In genomic region chr19:49817964-49818690, GRCh38 we compare ENCODE assay signal across 8 cellular contexts. TPM values are rescaled to one million over a fixed set of nuclear protein-coding genes. Genes with fewer than 3 reads are reported as not detected.
DNase-seq lines count a peak whose midpoint lies in the region; ATAC-seq and TF ChIP-seq lines count a peak whose summit lies in the region.

TSS of gene MED25 (plus strand) at chr19:49818289. CDS start at chr19:49818342, 53 bp downstream.

- H3K4me1 ChIP-seq in colonic mucosa: no peaks in the 10 kb centered on the region

- H3K36me3 ChIP-seq in colonic mucosa: no peaks in the 10 kb centered on the region

- TF ChIP-seq CTCF in colonic mucosa (IDR thresholded peaks at IDR 0.05): no peak

- peak within 1 kb of the TSS; percentile 63 for H3K4me3 ChIP-seq in colonic mucosa

- DNase-seq in Ammon's horn (ENCODE audit: low spot score) (peak; percentile 91), NCI-H446 treated with DMSO at 0.1 percent for 48 hours (lab: John Stamatoyannopoulos, UW) (peak; percentile 67), colonic mucosa (peak; percentile 88)
- peak; percentile 90 for DNase-seq in activated CD4-positive, alpha-beta T cell treated with anti-CD3 and anti-CD28 coated beads for 48 hours
- DNase-seq in stimulated activated CD4-positive, alpha-beta T cell treated with anti-CD3 and anti-CD28 coated beads, Interleukin-1b, Interleukin-23, amount 100 ng/mL, for 4 hours (ENCODE audit: low read depth in 2 of 2): peak; percentile 74 to 79

- intact Hi-C loops in colonic mucosa (cut with DNase I): loop anchor here (10.0 kb wide), 1 partner anchor 47 kb away; the partner anchor contains the start of gene PNKP

- H3K9me3 ChIP-seq in colonic mucosa: no peaks in the 10 kb centered on the region

- peak within 1 kb of the TSS; percentile 86 to 92 for H3K9ac ChIP-seq in colonic mucosa (ENCODE audit: low read depth in 2 of 2, low read length in 2 of 2)

- H3K27me3 ChIP-seq in colonic mucosa (no peaks in the 10 kb centered on the region), layer of hippocampus (ENCODE audit: control insufficient read depth, insufficient read depth, low read length) (no peaks in the 10 kb centered on the region)

- H3K27ac ChIP-seq in colonic mucosa: peak within 1 kb of the TSS; percentile 91
- peak within 1 kb of the TSS; percentile 99 for H3K27ac ChIP-seq in layer of hippocampus (ENCODE audit: low read depth, low read length)

- ATAC-seq in GM19025 (IDR thresholded peaks at IDR 0.05; ENCODE audit: low read depth, unreplicated experiment) (peak; percentile 63), HG03354 (IDR thresholded peaks at IDR 0.05; ENCODE audit: poor library complexity, severe bottlenecking, unreplicated experiment) (peak; percentile 65)

RNA-seq across cellular contexts. Expression of gene MED25, which starts in this region (rescaled TPM):
- 10 to 100 TPM; 46.1 to 77.2 TPM for total RNA-seq in colonic mucosa

Comparison
In these comparisons a context has a peak if more than half of its experiments do, and no peak if none do; other contexts are left out.
1. Peak in every context shown above with its lines: DNase-seq, ATAC-seq, H3K4me3 ChIP-seq and H3K27ac ChIP-seq.